10 cellular contexts compared by ENCODE assay signal in genomic region chr9:13513710-13514444, GRCh38.
A peak's percentile ranks its signal among the peaks of the same experiment; 100 is the strongest.
DNase-seq lines count a peak whose midpoint lies in the region; ATAC-seq and TF ChIP-seq lines count a peak whose summit lies in the region.
"Had no signal": no experiment of that assay in that cellular context is flagged by ENCODE, and none has a peak within 500 bp of the region (broad histone marks: within the 10 kb centered on the region; RNA-seq: fewer than 3 reads in every experiment).

No MANE protein-coding gene starts in this region.

- no TSS peak for BruUV-seq in IMR-90 (replicated peaks; lab: Mats Ljungman, UMichigan)

- H3K56ac ChIP-seq in IMR-90 (ENCODE audit: extremely low read depth, insufficient read depth, low read length), result no peak overlapping the region

- no peak for TF ChIP-seq CTCF in IMR-90 (conservative IDR thresholded peaks at IDR 0.05; ENCODE audit: low read depth, low read length)
- TF ChIP-seq CTCF in smooth muscle cell (IDR thresholded peaks at IDR 0.05; ENCODE audit: borderline replicate concordance, insufficient read depth, poor library complexity, severe bottlenecking), result no peak

- H2AFZ ChIP-seq in IMR-90 (replicated peaks; ENCODE audit: low read length, poor library complexity) (peak overlapping the region; percentile 52), smooth muscle cell (ENCODE audit: low read depth) (peak overlapping the region; percentile 92)

- H2BK5ac ChIP-seq in IMR-90 (ENCODE audit: low read depth, low read length, poor library complexity, severe bottlenecking), result no peak overlapping the region

- no peak overlapping the region for H3K14ac ChIP-seq in IMR-90 (replicated peaks; ENCODE audit: low read depth, low read length)

- H3K36me3 ChIP-seq in IMR-90 (ENCODE audit: control insufficient read depth, insufficient read depth, low read length) (no peaks in the 10 kb centered on the region), smooth muscle cell (ENCODE audit: low read depth) (no peaks in the 10 kb centered on the region)
- H3K36me3 ChIP-seq: ascending aorta had no signal

- H2AK5ac ChIP-seq in IMR-90 (ENCODE audit: low read depth, low read length), result no peak overlapping the region

- in situ Hi-C loops in IMR-90 (cut with MboI; ENCODE audit: low sequenced_read_pairs), result no loop called here

- H3K9me3 ChIP-seq in IMR-90 (ENCODE audit: control insufficient read depth, insufficient read depth, low read length), result no peaks in the 10 kb centered on the region
- H3K9me3 ChIP-seq in right cardiac atrium (ENCODE audit: control insufficient read depth, low read length), result no peaks in the 10 kb centered on the region
- H3K9me3 ChIP-seq in smooth muscle cell (replicated peaks; ENCODE audit: low read depth), result no peaks in the 10 kb centered on the region
- H3K9me3 ChIP-seq: ascending aorta had no signal

- no peak overlapping the region for H3K4ac ChIP-seq in IMR-90 (ENCODE audit: low read depth, low read length)

- H4K8ac ChIP-seq in IMR-90 (ENCODE audit: low read depth in 2 of 2, low read length in 2 of 2), result no peak overlapping the region

- 0 out of 2 replicates have a peak, but pooled peaks have one; percentile 32 for ATAC-seq in IMR-90 (ENCODE audit: low read depth)
- ATAC-seq in right cardiac atrium, result peak; percentile 31 to 77
- no peak for ATAC-seq in HG02642 (IDR thresholded peaks at IDR 0.05; ENCODE audit: poor library complexity, unreplicated experiment)
- no peak for ATAC-seq in GM21423 (IDR thresholded peaks at IDR 0.05; ENCODE audit: unreplicated experiment)

- TF ChIP-seq POLR2A in IMR-90 (IDR thresholded peaks at IDR 0.05; ENCODE audit: low read depth, low read length), result no peak

- H3K9ac ChIP-seq in IMR-90 (ENCODE audit: low read depth, low read length), result no peak overlapping the region
- peak overlapping the region; percentile 32 for H3K9ac ChIP-seq in smooth muscle cell (ENCODE audit: low read depth)

- H3K9me1 ChIP-seq in IMR-90 (ENCODE audit: insufficient read depth, low read length), result no peaks in the 10 kb centered on the region

- H3K4me3 ChIP-seq in IMR-90 (ENCODE audit: insufficient read depth, low read depth, low read length), result no peak overlapping the region
- no peak overlapping the region for H3K4me3 ChIP-seq in right cardiac atrium (ENCODE audit: low read length)
- H3K4me3 ChIP-seq in smooth muscle cell, result no peak overlapping the region
- H3K4me3 ChIP-seq: ascending aorta had no signal

- no peaks in the 10 kb centered on the region for H3F3A ChIP-seq in smooth muscle cell (ENCODE audit: low read depth)

- no peaks in the 10 kb centered on the region for H3K79me1 ChIP-seq in IMR-90 (ENCODE audit: low read depth in 1 of 2, low read length in 2 of 2)

- no peak overlapping the region for H3K23ac ChIP-seq in IMR-90 (ENCODE audit: low read depth, low read length)

- H2BK20ac ChIP-seq in IMR-90 (ENCODE audit: low read depth, low read length), result no peak overlapping the region

- H2BK15ac ChIP-seq in IMR-90 (ENCODE audit: low read depth, low read length), result no peak overlapping the region

- no peaks in the 10 kb centered on the region for H3K4me1 ChIP-seq in IMR-90 (ENCODE audit: control insufficient read depth, insufficient read depth, low read length)
- peaks cover 2% of the 10 kb centered on the region for H3K4me1 ChIP-seq in right cardiac atrium (ENCODE audit: control insufficient read depth, insufficient read depth, low read length)
- H3K4me1 ChIP-seq in smooth muscle cell (ENCODE audit: low read depth), result peaks cover 15% of the 10 kb centered on the region
- H3K4me1 ChIP-seq: ascending aorta had no signal

- no peak overlapping the region for H2BK120ac ChIP-seq in IMR-90 (ENCODE audit: low read depth, low read length)

- no peak overlapping the region for H4K5ac ChIP-seq in IMR-90 (ENCODE audit: low read depth, low read length)

- no peak overlapping the region for H4K91ac ChIP-seq in IMR-90 (ENCODE audit: insufficient read depth, low read depth, low read length)

- dilution Hi-C loops in IMR-90 (cut with HindIII; ENCODE audit: low sequenced_read_pairs, unreplicated experiment), result no loop called here

- H3K18ac ChIP-seq in IMR-90 (ENCODE audit: low read depth, low read length), result no peak overlapping the region

- no peak for DNase-seq in IMR-90
- peak; percentile 12 for DNase-seq in amniotic epithelial cell (ENCODE audit: low read depth)
- DNase-seq in right cardiac atrium, result peak in 1 of 3 donors; percentile 38
- no peak for DNase-seq in smooth muscle cell (lab: John Stamatoyannopoulos, UW; ENCODE audit: unreplicated experiment)
- no peak for DNase-seq in DMS79 treated with DMSO at 0.1 percent for 48 hours (lab: John Stamatoyannopoulos, UW)
- DNase-seq in HUDEP-2 (lab: John Stamatoyannopoulos, UW; ENCODE audit: unreplicated experiment in 76 of 76), result no peak
- DNase-seq: GOT3 had no signal

- H3K27me3 ChIP-seq in IMR-90 (ENCODE audit: control insufficient read depth, insufficient read depth, low read length), result no peaks in the 10 kb centered on the region
- no peaks in the 10 kb centered on the region for H3K27me3 ChIP-seq in right cardiac atrium (ENCODE audit: control insufficient read depth, insufficient read depth)
- no peaks in the 10 kb centered on the region for H3K27me3 ChIP-seq in smooth muscle cell (ENCODE audit: low read depth)
- H3K27me3 ChIP-seq: ascending aorta had no signal

- no peak for TF ChIP-seq RAD21 in IMR-90 (IDR thresholded peaks at IDR 0.05; ENCODE audit: low read length)

- POLR2A ChIA-PET in IMR-90 (lab: Charles Lee; ENCODE audit: unreplicated experiment), result no interaction called here

- H2AK9ac ChIP-seq in IMR-90 (replicated peaks; ENCODE audit: low read depth, low read length, poor library complexity), result no peak overlapping the region

- H3K4me2 ChIP-seq in IMR-90 (ENCODE audit: low read depth, low read length), result no peak overlapping the region
- peak overlapping the region; percentile 35 for H3K4me2 ChIP-seq in smooth muscle cell

- intact Hi-C loops in IMR-90 (cut with micrococcal nuclease), result no loop called here
- intact Hi-C loops in right cardiac atrium (cut with DNase I), result no loop called here

- H3K79me2 ChIP-seq in smooth muscle cell (ENCODE audit: low read depth), result no peaks in the 10 kb centered on the region

- WGBS in IMR-90 (ENCODE audit: extremely low coverage in 2 of 2, insufficient read length in 1 of 2), 2 experiments, result 53% methylated on average over 4 of the region's 16 CpGs; no CpG with 5 or more reads in 1 of the 2 experiments
- 62% methylated on average over 16 of the region's 16 CpGs for WGBS in right cardiac atrium
- WGBS in smooth muscle cell (ENCODE audit: low lambda C conversion rate), result 38% methylated on average over 16 of the region's 16 CpGs

- H4K20me1 ChIP-seq in IMR-90 (ENCODE audit: insufficient read depth, low read length) (no peaks in the 10 kb centered on the region), smooth muscle cell (ENCODE audit: low read depth) (no peaks in the 10 kb centered on the region)

- CTCF ChIA-PET in IMR-90 (lab: Yijun Ruan, JAX), result no interaction called here

- H3K27ac ChIP-seq in IMR-90 (ENCODE audit: insufficient read depth, low read length) (no peak overlapping the region), right cardiac atrium (ENCODE audit: low read length) (peak overlapping the region; percentile 50), smooth muscle cell (ENCODE audit: low read depth) (peak overlapping the region; percentile 71)
- H3K27ac ChIP-seq: ascending aorta had no signal

TF ChIP-seq in IMR-90, 13 proteins besides CTCF, POLR2A, EP300 and RAD21:
- no peak for TF ChIP-seq SMC3 (IDR thresholded peaks at IDR 0.05; ENCODE audit: low read depth, low read length)
- TF ChIP-seq RFX5 (IDR thresholded peaks at IDR 0.05; ENCODE audit: low read depth, low read length), result no peak
- no peak for TF ChIP-seq MAZ (IDR thresholded peaks at IDR 0.05; ENCODE audit: borderline replicate concordance, low read depth, low read length)
- TF ChIP-seq, protein P1, sequence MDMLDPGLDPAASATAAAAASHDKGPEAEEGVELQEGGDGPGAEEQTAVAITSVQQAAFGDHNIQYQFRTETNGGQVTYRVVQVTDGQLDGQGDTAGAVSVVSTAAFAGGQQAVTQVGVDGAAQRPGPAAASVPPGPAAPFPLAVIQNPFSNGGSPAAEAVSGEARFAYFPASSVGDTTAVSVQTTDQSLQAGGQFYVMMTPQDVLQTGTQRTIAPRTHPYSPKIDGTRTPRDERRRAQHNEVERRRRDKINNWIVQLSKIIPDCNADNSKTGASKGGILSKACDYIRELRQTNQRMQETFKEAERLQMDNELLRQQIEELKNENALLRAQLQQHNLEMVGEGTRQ (IDR thresholded peaks at IDR 0.05; ENCODE audit: low read depth, low read length), result no peak
- no peak for TF ChIP-seq CHD1 (IDR thresholded peaks at IDR 0.05; ENCODE audit: low read depth, low read length)
- TF ChIP-seq RCOR1 (IDR thresholded peaks at IDR 0.05; ENCODE audit: insufficient replicate concordance, low read length), result no peak
- no peak for TF ChIP-seq CEBPB (IDR thresholded peaks at IDR 0.05; ENCODE audit: low read depth, low read length)
- TF ChIP-seq MAFK (IDR thresholded peaks at IDR 0.05; ENCODE audit: low read depth, low read length), result no peak
- TF ChIP-seq ELK1 (IDR thresholded peaks at IDR 0.05; ENCODE audit: borderline replicate concordance, low read depth, low read length), result no peak
- TF ChIP-seq NFE2L2 (IDR thresholded peaks at IDR 0.05; ENCODE audit: low read depth, low read length), result no peak
- no peak for TF ChIP-seq FOS (IDR thresholded peaks at IDR 0.05; ENCODE audit: low read depth, low read length)
- no peak for TF ChIP-seq MXI1 (IDR thresholded peaks at IDR 0.05; ENCODE audit: borderline replicate concordance, low read depth, low read length)
- TF ChIP-seq BHLHE40 (IDR thresholded peaks at IDR 0.05; ENCODE audit: low read depth, low read length), result no peak

Comparison
In these comparisons a context has a peak if more than half of its experiments do, and no peak if none do; other contexts are left out.
1. ATAC-seq: peak in IMR-90 (single experiment) and right cardiac atrium (2 of 2); none in HG02642 (single experiment) and GM21423 (single experiment).